Comparison of ENCODE assay signal across 8 cellular contexts in genomic region chr18:62663731-62664336, GRCh38. TPM values are rescaled to one million over a fixed set of nuclear protein-coding genes. Genes with fewer than 3 reads are reported as not detected.
A peak's percentile ranks its signal among the peaks of the same experiment; 100 is the strongest.
DNase-seq lines count a peak whose midpoint lies in the region; ATAC-seq and TF ChIP-seq lines count a peak whose summit lies in the region.

No MANE protein-coding gene starts in this region.

- H4K20me1 ChIP-seq in GM23338 (replicated peaks; ENCODE audit: insufficient read depth), result no peaks in the 10 kb centered on the region

- H3F3A ChIP-seq in GM23338 (replicated peaks; ENCODE audit: low read depth), result no peaks in the 10 kb centered on the region

- WGBS in heart right ventricle, 2 donors, result 66 to 69% methylated on average over 5 of the region's 5 CpGs

- H3K27ac ChIP-seq in GM23338 (ENCODE audit: low read depth) (0 out of 2 replicates have a peak overlapping the region, but pooled peaks have one; percentile 7), heart right ventricle (no peak overlapping the region)

- intact Hi-C loops in heart right ventricle (cut with DNase I), result loop anchor here in 1 of 10 donors (10.0 kb wide), 1 partner anchor 69 kb away; no protein-coding TSS in a partner anchor

- peaks cover 2% of the 10 kb centered on the region for H3K27me3 Mint-ChIP-seq in GM23338 (ENCODE audit: insufficient read depth, low read depth, poor library complexity)

- no peaks in the 10 kb centered on the region for H3K9me3 ChIP-seq in heart right ventricle

- H3K79me2 ChIP-seq in GM23338 (replicated peaks; ENCODE audit: insufficient read depth), result no peaks in the 10 kb centered on the region

- in situ Hi-C loops in GM13977 (cut with MboI; ENCODE audit: low pct_unique_long_range_greater_than_20kb, low sequenced_read_pairs, unreplicated experiment), result no loop called here

- no peaks in the 10 kb centered on the region; the same call in 2 of the 3 replicates for H3K36me3 Mint-ChIP-seq in GM23338 (ENCODE audit: low read depth)

- H3K4me3 Mint-ChIP-seq in GM23338, result no peak overlapping the region

- no peak overlapping the region for H3K27ac Mint-ChIP-seq in GM23338

- H2AFZ ChIP-seq in GM23338, result peak overlapping the region; percentile 92

- H3K4me2 ChIP-seq in GM23338, result no peak overlapping the region

- no peak for TF ChIP-seq CTCF in GM13977 (IDR thresholded peaks at IDR 0.05; ENCODE audit: extremely low read depth, insufficient read depth, missing control alignments)
- TF ChIP-seq CTCF in GM23338 (conservative IDR thresholded peaks at IDR 0.05; ENCODE audit: low read depth in 2 of 2), result no peak
- TF ChIP-seq CTCF in NB4 (IDR thresholded peaks at IDR 0.05; ENCODE audit: low read depth, low read length), result no peak
- TF ChIP-seq CTCF in heart right ventricle (IDR thresholded peaks at IDR 0.05), result no peak

- H3K27me3 ChIP-seq in GM23338 (ENCODE audit: insufficient read depth) (no peaks in the 10 kb centered on the region), heart right ventricle (no peaks in the 10 kb centered on the region)

- no peaks in the 10 kb centered on the region for H3K36me3 ChIP-seq in GM23338 (ENCODE audit: insufficient read depth)
- no peaks in the 10 kb centered on the region for H3K36me3 ChIP-seq in heart right ventricle

- TF ChIP-seq POLR2A in NB4 (IDR thresholded peaks at IDR 0.05; ENCODE audit: extremely low read depth, insufficient read length), result no peak

- H3K9me3 Mint-ChIP-seq in GM23338, result no peaks in the 10 kb centered on the region

- DNase-seq in GM13977 (ENCODE audit: low spot score), result peak; percentile 66
- no peak for DNase-seq in GM23338 (ENCODE audit: low spot score)
- peak; percentile 34 for DNase-seq in NB4 (ENCODE audit: low read depth)
- DNase-seq in heart right ventricle, result peak in 1 of 2 donors; percentile 21
- DNase-seq in activated T-cell treated with anti-CD3 and anti-CD28 coated beads, Interleukin-2, amount 50 U/mL, for 1 hour, result no peak
- no peak for DNase-seq in KG1 (lab: John Stamatoyannopoulos, UW)
- no peak for DNase-seq in SHP77 (lab: John Stamatoyannopoulos, UW)

- no peaks in the 10 kb centered on the region for H3K4me1 ChIP-seq in GM23338 (ENCODE audit: insufficient read depth)
- H3K4me1 ChIP-seq in heart right ventricle, result peaks cover 0 to 9% (median 0%) of the 10 kb centered on the region in 9 donors

- peaks cover 3% of the 10 kb centered on the region; the same call in 1 of the 3 replicates for H3K4me1 Mint-ChIP-seq in GM23338

- H3K9me2 ChIP-seq in GM23338 (ENCODE audit: insufficient read depth), result no peaks in the 10 kb centered on the region

- ATAC-seq in GM23338 (no peak), heart right ventricle (peak; percentile 44 to 83 (median 68)), HG03097 (IDR thresholded peaks at IDR 0.05; ENCODE audit: low FRiP score, unreplicated experiment) (no peak)

- no peak overlapping the region for H3K4me3 ChIP-seq in GM23338
- H3K4me3 ChIP-seq in NB4 (ENCODE audit: low read depth, low read length), result no peak overlapping the region
- H3K4me3 ChIP-seq in heart right ventricle, result no peak overlapping the region

TF ChIP-seq in GM23338, 12 proteins besides CTCF, POLR2A, EP300 and RAD21:
- no peak for TF ChIP-seq CREB1 (CRISPR knock-in tag; IDR thresholded peaks at IDR 0.05; ENCODE audit: low read depth)
- TF ChIP-seq STAT1 (IDR thresholded peaks at IDR 0.05; ENCODE audit: unreplicated experiment), result no peak
- no peak for TF ChIP-seq ZNF462 (CRISPR knock-in tag; IDR thresholded peaks at IDR 0.05)

RNA-seq across cellular contexts. Expression of gene PHLPP1, which starts 51.5 kb away (rescaled TPM):
- 72.5 and 73.6 TPM in 2 replicates for total RNA-seq in GM23338 (2014; rRNA removed; shearing (Covaris generic))
- polyA plus RNA-seq in GM23338 (2016; fragmentation: Nextera tagmentation; extraction: Ambion mirVana) (15.7 and 16.3 TPM in 2 replicates), heart right ventricle (1 to 10 TPM; 1.8 to 2.0 TPM)
- total RNA-seq in heart right ventricle, result 10 to 100 TPM in 3 of 10 donors, 1 to 10 TPM in 7; 4.2 to 10.7 (median 8.4) TPM

Comparison
In these comparisons a context has a peak if more than half of its experiments do, and no peak if none do; other contexts are left out.
1. DNase-seq: peak in GM13977 (single experiment) and NB4 (single experiment); none in GM23338 (single experiment), activated T-cell treated with anti-CD3 and anti-CD28 coated beads, Interleukin-2, amount 50 U/mL, for 1 hour (single experiment), KG1 (single experiment) and SHP77 (0 of 2).
2. ATAC-seq: peak in heart right ventricle (8 of 8); none in GM23338 (single experiment) and HG03097 (single experiment).